ENCODE assay signal across 11 cellular contexts in the genomic region with DNA sequence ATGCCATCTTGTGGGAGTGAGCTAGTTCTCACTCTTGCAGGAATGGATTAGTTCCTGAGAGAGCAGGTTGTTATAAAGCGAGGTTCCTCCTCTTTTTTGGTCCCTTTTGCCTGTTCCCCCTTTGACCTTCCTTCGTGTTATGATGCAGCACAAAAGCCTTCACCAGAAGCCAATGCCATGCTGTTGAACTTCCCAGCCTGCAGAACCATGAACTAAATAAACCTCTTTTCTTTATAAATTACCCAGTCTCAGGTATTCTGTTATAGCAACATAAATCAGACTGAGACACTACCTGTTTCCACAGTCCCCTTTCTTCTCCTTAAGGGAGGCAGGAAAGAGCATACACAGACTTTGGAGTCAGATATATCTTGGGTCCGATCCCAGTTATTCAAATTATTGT. TPM values are rescaled to one million over a fixed set of nuclear protein-coding genes. Genes with fewer than 3 reads are reported as not detected.
"Had no signal": no experiment of that assay in that cellular context is flagged by ENCODE, and none has a peak within 500 bp of the region (broad histone marks: within the 10 kb centered on the region; RNA-seq: fewer than 3 reads in every experiment).

No MANE protein-coding gene starts in this region.

- H3K4me3 Mint-ChIP-seq: GM23338, H9, HFFc6 had no signal

- H3K27ac ChIP-seq: GM23248 had no signal

- H3K36me3 ChIP-seq: HAP-1 had no signal

- H2AFZ ChIP-seq: GM23248, GM23338 had no signal

- H3K9ac ChIP-seq: GM23248 had no signal

- H3K4me1 ChIP-seq: HAP-1 had no signal

- ATAC-seq: GM23338, HCT116 had no signal

- H3K4me2 ChIP-seq: GM23338 had no signal

- H3K9me3 ChIP-seq: HAP-1 had no signal

- DNase-seq: GM23248, GOT3, H7, H9, HCEC 1CT, HFFc6 had no signal

- FAIRE-seq: H1, H54 had no signal

- H3K27ac Mint-ChIP-seq: GM23338, H9, HFFc6 had no signal

- H3K4me3 ChIP-seq: GM23248, GM23338, HAP-1 had no signal

RNA-seq across cellular contexts. Expression of gene DISP3, which starts 25.6 kb away (rescaled TPM):
- total RNA-seq: GM23248, HFFc6 had no signal
- polyA plus RNA-seq: GM23248 had no signal
